In genomic region chr1:50970927-50971582, GRCh38 we compare ENCODE assay signal across 8 cellular contexts. TPM values are rescaled to one million over a fixed set of nuclear protein-coding genes. Genes with fewer than 3 reads are reported as not detected.
A peak's percentile ranks its signal among the peaks of the same experiment; 100 is the strongest.
DNase-seq lines count a peak whose midpoint lies in the region; ATAC-seq, FAIRE-seq and TF ChIP-seq lines count a peak whose summit lies in the region.

No MANE protein-coding gene starts in this region.

- no peaks in the 10 kb centered on the region for H3K9me2 ChIP-seq in Loucy (replicated peaks; ENCODE audit: low read depth, low read length)

- no peaks in the 10 kb centered on the region for H3K9me3 ChIP-seq in CD8-positive, alpha-beta T cell (ENCODE audit: low read length)
- H3K9me3 ChIP-seq in Loucy (ENCODE audit: insufficient read depth, low read depth, low read length): no peaks in the 10 kb centered on the region
- no peaks in the 10 kb centered on the region for H3K9me3 ChIP-seq in K562 (replicated peaks; ENCODE audit: control insufficient read depth, insufficient read depth, low read depth, low read length)

- no peak for ATAC-seq in CD8-positive, alpha-beta T cell
- ATAC-seq in K562 (peak; percentile 0; the same call in 2 of the 3 replicates), GM19023 (IDR thresholded peaks at IDR 0.05; ENCODE audit: unreplicated experiment) (no peak)

- H3K79me2 ChIP-seq in Loucy (ENCODE audit: insufficient read depth, low read length) (peaks cover 98% of the 10 kb centered on the region), K562 (ENCODE audit: control insufficient read depth, insufficient read depth, low read length) (peaks cover 83% of the 10 kb centered on the region)

- no TSS peak for BruUV-seq in K562 (replicated peaks; lab: Mats Ljungman, UMichigan)

- H3K36me3 ChIP-seq in CD8-positive, alpha-beta T cell (ENCODE audit: insufficient read depth, low read length): no peaks in the 10 kb centered on the region
- H3K36me3 ChIP-seq in Loucy (ENCODE audit: insufficient read depth, low read length) (peaks cover 41% of the 10 kb centered on the region), K562 (ENCODE audit: control insufficient read depth, insufficient read depth, low read length) (peaks cover 17% of the 10 kb centered on the region; the same call in 1 of the 3 replicates)

- peak overlapping the region; percentile 92 for H3K27ac Mint-ChIP-seq in CD8-positive, alpha-beta T cell
- no peak overlapping the region for H3K27ac Mint-ChIP-seq in neural crest cell (ENCODE audit: unreplicated experiment)

- no peak overlapping the region for H2AFZ ChIP-seq in Loucy (ENCODE audit: low read length)
- H2AFZ ChIP-seq in K562 (ENCODE audit: low read depth, low read length): no peak overlapping the region

- no peak for TF ChIP-seq POLR2A in K562 (conservative IDR thresholded peaks at IDR 0.05)

- CTCF ChIA-PET in CD8-positive, alpha-beta T cell (lab: Charles Lee): interaction anchor here (0.7 to 3.3 kb wide), 3 partner anchors 10 to 41 kb away, joined by 5 to 21 read pairs (median 13); partner anchors contain the start of gene FAF1
- CTCF ChIA-PET in K562 (lab: Yijun Ruan, JAX; ENCODE audit: low intra/inter-chr PET ratio): no interaction called here

- in situ Hi-C loops in K562 (cut with MboI): no loop called here

- no peak for TF ChIP-seq RAD21 in K562 (CRISPR knock-in tag; conservative IDR thresholded peaks at IDR 0.05 in 1 of 2, IDR thresholded peaks at IDR 0.05 in 1 of 2)

- peaks cover 27% of the 10 kb centered on the region for H3K4me1 Mint-ChIP-seq in CD8-positive, alpha-beta T cell (ENCODE audit: low read depth)
- H3K4me1 Mint-ChIP-seq in neural crest cell: peaks cover 14% of the 10 kb centered on the region

- peaks cover 7% of the 10 kb centered on the region for H3F3A ChIP-seq in Loucy (ENCODE audit: low read depth)

- H3K27me3 Mint-ChIP-seq in CD8-positive, alpha-beta T cell (ENCODE audit: low read depth): peaks cover under 1% of the 10 kb centered on the region
- peaks cover 92% of the 10 kb centered on the region for H3K27me3 Mint-ChIP-seq in neural crest cell (ENCODE audit: low read depth)

- H3K4me2 ChIP-seq in Loucy (ENCODE audit: low read depth, low read length, poor library complexity, severe bottlenecking) (peak overlapping the region; percentile 89), K562 (ENCODE audit: insufficient read depth, low read length) (peak overlapping the region; percentile 98)

- H3K9me3 Mint-ChIP-seq in CD8-positive, alpha-beta T cell: no peaks in the 10 kb centered on the region
- H3K9me3 Mint-ChIP-seq in neural crest cell: no peaks in the 10 kb centered on the region

- no peaks in the 10 kb centered on the region for H3K9me1 ChIP-seq in K562 (ENCODE audit: control insufficient read depth, insufficient read depth, low read length)

- peak overlapping the region; percentile 99 for H3K4me3 Mint-ChIP-seq in CD8-positive, alpha-beta T cell
- H3K4me3 Mint-ChIP-seq in neural crest cell: peak overlapping the region; percentile 88

- WGBS in K562 (ENCODE audit: insufficient coverage, low coverage, missing lambda C conversion rate): 0% methylated on average over 7 of the region's 7 CpGs

- peaks cover 6% of the 10 kb centered on the region for H3K4me1 ChIP-seq in CD8-positive, alpha-beta T cell (ENCODE audit: insufficient read depth, low read length)
- H3K4me1 ChIP-seq in Loucy (ENCODE audit: insufficient read depth, low read length, poor library complexity, severe bottlenecking) (peaks cover 34% of the 10 kb centered on the region), K562 (replicated peaks in 1 of 2; ENCODE audit: control insufficient read depth in 2 of 2, insufficient read depth in 2 of 2, low read length in 2 of 2) (peaks cover 17 to 20% of the 10 kb centered on the region in 2 experiments)

- DNase-seq in CD8-positive, alpha-beta T cell: no peak
- peak in 1 of 4 experiments; percentile 41 for DNase-seq in K562 (ENCODE audit: extremely low read depth in 1 of 4, low spot score in 3 of 4)
- DNase-seq in neural crest cell (ENCODE audit: low read depth, low spot score): no peak
- no peak for DNase-seq in stimulated activated CD8-positive, alpha-beta memory T cell treated with anti-CD3 and anti-CD28 coated beads, Interleukin-4, amount 100 ng/mL, for 48 hours
- DNase-seq in kidney glomerular epithelial cell (lab: John Stamatoyannopoulos, UW): no peak
- DNase-seq in AG08396 (ENCODE audit: low spot score): no peak

- no peak for TF ChIP-seq CTCF in CD8-positive, alpha-beta T cell (IDR thresholded peaks at IDR 0.05)
- no peak for TF ChIP-seq CTCF in Loucy (conservative IDR thresholded peaks at IDR 0.05; ENCODE audit: low read length)
- no peak for TF ChIP-seq CTCF in K562 (IDR thresholded peaks at IDR 0.05 in 2 of 3, conservative IDR thresholded peaks at IDR 0.05 in 1 of 3; ENCODE audit: insufficient read depth in 2 of 3, low read depth in 1 of 3, low read length in 3 of 3)
- no peak for TF ChIP-seq CTCF in neural crest cell (conservative IDR thresholded peaks at IDR 0.05)

- peaks cover 14% of the 10 kb centered on the region for H3K36me3 Mint-ChIP-seq in CD8-positive, alpha-beta T cell
- H3K36me3 Mint-ChIP-seq in neural crest cell (ENCODE audit: low read depth): no peaks in the 10 kb centered on the region

- H3K9ac ChIP-seq in Loucy (ENCODE audit: low read depth, low read length, poor library complexity, severe bottlenecking) (peak overlapping the region; percentile 96), K562 (ENCODE audit: insufficient read depth in 1 of 2, low read depth in 2 of 2, low read length in 2 of 2) (peak overlapping the region; percentile 57 to 94; a peak in 3 of 4 replicates)

- intact Hi-C loops in CD8-positive, alpha-beta T cell (cut with DNase I, micrococcal nuclease): loop anchor here in 1 of 2 experiments (5.0 to 10.0 kb wide), 2 partner anchors 546 to 644 kb away; partner anchors contain the start of genes EPS15 and OSBPL9
- intact Hi-C loops in K562 (cut with micrococcal nuclease): loop anchor here (5.0 to 10.0 kb wide), 3 partner anchors 546 to 906 kb away; partner anchors contain the start of genes EPS15 and NRDC

- peaks cover 60% of the 10 kb centered on the region for H4K20me1 ChIP-seq in Loucy (ENCODE audit: insufficient read depth, low read length, poor library complexity, severe bottlenecking)
- 0 out of 2 replicates have a peak, but pooled peaks cover 3% of the 10 kb centered on the region for H4K20me1 ChIP-seq in K562 (replicated peaks; ENCODE audit: control insufficient read depth, insufficient read depth, low read length)

- no peak for FAIRE-seq in K562 (lab: Jason Lieb, UNC)

- H3K4me3 ChIP-seq in CD8-positive, alpha-beta T cell (ENCODE audit: low read depth, low read length): peak overlapping the region; percentile 88
- H3K4me3 ChIP-seq in Loucy (ENCODE audit: low read length, poor library complexity, severe bottlenecking): peak overlapping the region; percentile 85
- peak overlapping the region; percentile 78 for H3K4me3 ChIP-seq in K562

- peak overlapping the region; percentile 86 for H3K27ac ChIP-seq in CD8-positive, alpha-beta T cell (ENCODE audit: low read depth, low read length)
- H3K27ac ChIP-seq in K562 (ENCODE audit: extremely low read depth, low read depth, low read length): peak overlapping the region; percentile 92

- no peak for TF ChIP-seq EP300 in K562 (IDR thresholded peaks at IDR 0.05; ENCODE audit: low read length)

- H3K27me3 ChIP-seq in CD8-positive, alpha-beta T cell (ENCODE audit: insufficient read depth, low read length): no peaks in the 10 kb centered on the region
- H3K27me3 ChIP-seq in Loucy (ENCODE audit: insufficient read depth, low read length, poor library complexity, severe bottlenecking) (peaks cover 13% of the 10 kb centered on the region), K562 (ENCODE audit: control insufficient read depth in 2 of 2, insufficient read depth in 2 of 2, low read length in 2 of 2) (no peaks in the 10 kb centered on the region)

- POLR2A ChIA-PET in CD8-positive, alpha-beta T cell (lab: Charles Lee): interaction anchor here (3.2 to 3.7 kb wide), 2 partner anchors 11 to 15 kb away, joined by 12 to 51 read pairs; partner anchors contain the start of gene FAF1
- POLR2A ChIA-PET in K562 (lab: Yijun Ruan, JAX): interaction anchor here (0.8 to 4.3 kb wide), 6 partner anchors 7 to 63 kb away, joined by 3 to 65 read pairs (median 6); partner anchors contain the start of gene FAF1

RNA-seq across cellular contexts. Expression of gene CDKN2C, which starts 1.0 kb away (rescaled TPM):
- total RNA-seq in CD8-positive, alpha-beta T cell: 1 to 10 TPM; 5.3 to 6.0 TPM
- total RNA-seq in K562 (2011; cell fraction: chromatin; rRNA removed; ENCODE audit: low replicate concordance): 15.8 and 16.4 TPM in 2 replicates
- total RNA-seq in K562 (2011; cell fraction: nucleolus; rRNA removed): 19.7 and 20.7 TPM in 2 replicates
- total RNA-seq in K562 (2011; cell fraction: nucleoplasm; rRNA removed): 19.7 and 23.7 TPM in 2 replicates
- 74.3 and 82.0 TPM in 2 replicates for total RNA-seq in K562 (2014; rRNA removed)
- 38.2 and 41.3 TPM in 2 replicates for total RNA-seq in K562 (2014; rRNA removed; fragmentation: Illumina TruSeq; extraction: Trizol)
- 64.5 and 67.1 TPM in 2 replicates for total RNA-seq in K562 (2015; rRNA removed; fragmentation: Illumina TruSeq; extraction: Trizol)
- total RNA-seq in K562 (2021): 56.7 and 62.2 TPM in 2 replicates
- 27.0 and 28.5 TPM in 2 replicates for polyA plus RNA-seq in K562 (2011; rRNA removed)
- 30.9 and 35.2 TPM in 2 replicates for polyA plus RNA-seq in K562 (2011; cell fraction: cytosol; rRNA removed)
- 17.3 and 17.5 TPM in 2 replicates for polyA plus RNA-seq in K562 (2011; cell fraction: nucleus; rRNA removed)
- polyA plus RNA-seq in K562 (2012): 67.6 and 71.5 TPM in 2 replicates
- 40.5 and 45.9 TPM in 2 replicates for polyA plus RNA-seq in K562 (2014; fragmentation: Illumina TruSeq; extraction: Trizol)
- 10 to 100 TPM; 11.9 to 18.2 TPM for polyA plus RNA-seq in K562 (2014; fragmentation: Nextera tagmentation; extraction: Ambion mirVana)
- 56.3 and 56.4 TPM in 2 replicates for polyA plus RNA-seq in K562 (2014; rRNA removed)
- polyA minus RNA-seq in K562 (2011; rRNA and poly(A)+ RNA removed): 25.9 and 29.4 TPM in 2 replicates
- 17.3 and 18.8 TPM in 2 replicates for polyA minus RNA-seq in K562 (2011; cell fraction: cytosol; rRNA and poly(A)+ RNA removed)
- polyA minus RNA-seq in K562 (2011; cell fraction: nucleus; rRNA and poly(A)+ RNA removed): 17.5 and 42.1 TPM in 2 replicates
- total RNA-seq in neural crest cell: 2.9 and 3.5 TPM in 2 replicates

RNA-seq across cellular contexts. Expression of gene FAF1, which starts 11.0 kb away (rescaled TPM):
- total RNA-seq in CD8-positive, alpha-beta T cell: 10 to 100 TPM; 39.0 to 44.0 TPM
- total RNA-seq in K562 (2011; cell fraction: chromatin; rRNA removed; ENCODE audit: low replicate concordance): 281 and 434 TPM in 2 replicates
- total RNA-seq in K562 (2011; cell fraction: nucleolus; rRNA removed): 44.0 and 67.8 TPM in 2 replicates
- 165 and 180 TPM in 2 replicates for total RNA-seq in K562 (2011; cell fraction: nucleoplasm; rRNA removed)
- total RNA-seq in K562 (2014; rRNA removed) (76.3 and 76.7 TPM in 2 replicates), K562 (2014; rRNA removed; fragmentation: Illumina TruSeq; extraction: Trizol) (225 and 267 TPM in 2 replicates), K562 (2015; rRNA removed; fragmentation: Illumina TruSeq; extraction: Trizol) (163 and 176 TPM in 2 replicates), K562 (2021) (186 and 190 TPM in 2 replicates), neural crest cell (73.0 and 76.2 TPM in 2 replicates)
- polyA plus RNA-seq in K562 (2011; rRNA removed) (88.2 and 118 TPM in 2 replicates), K562 (2014; fragmentation: Illumina TruSeq; extraction: Trizol) (186 and 212 TPM in 2 replicates), K562 (2014; fragmentation: Nextera tagmentation; extraction: Ambion mirVana) (10 to 100 TPM; 48.7 to 60.9 TPM), K562 (2014; rRNA removed) (78.9 and 92.7 TPM in 2 replicates)
- polyA plus RNA-seq in K562 (2011; cell fraction: cytosol; rRNA removed): 12.0 and 44.0 TPM in 2 replicates
- polyA plus RNA-seq in K562 (2011; cell fraction: nucleus; rRNA removed): 30.1 and 41.4 TPM in 2 replicates
- 144 and 167 TPM in 2 replicates for polyA plus RNA-seq in K562 (2012)
- 295 and 351 TPM in 2 replicates for polyA minus RNA-seq in K562 (2011; rRNA and poly(A)+ RNA removed)
- polyA minus RNA-seq in K562 (2011; cell fraction: cytosol; rRNA and poly(A)+ RNA removed): 85.8 and 99.9 TPM in 2 replicates
- 46.4 and 174 TPM in 2 replicates for polyA minus RNA-seq in K562 (2011; cell fraction: nucleus; rRNA and poly(A)+ RNA removed)
